ENCODE assay signal across 1 cellular context in the genomic region with DNA sequence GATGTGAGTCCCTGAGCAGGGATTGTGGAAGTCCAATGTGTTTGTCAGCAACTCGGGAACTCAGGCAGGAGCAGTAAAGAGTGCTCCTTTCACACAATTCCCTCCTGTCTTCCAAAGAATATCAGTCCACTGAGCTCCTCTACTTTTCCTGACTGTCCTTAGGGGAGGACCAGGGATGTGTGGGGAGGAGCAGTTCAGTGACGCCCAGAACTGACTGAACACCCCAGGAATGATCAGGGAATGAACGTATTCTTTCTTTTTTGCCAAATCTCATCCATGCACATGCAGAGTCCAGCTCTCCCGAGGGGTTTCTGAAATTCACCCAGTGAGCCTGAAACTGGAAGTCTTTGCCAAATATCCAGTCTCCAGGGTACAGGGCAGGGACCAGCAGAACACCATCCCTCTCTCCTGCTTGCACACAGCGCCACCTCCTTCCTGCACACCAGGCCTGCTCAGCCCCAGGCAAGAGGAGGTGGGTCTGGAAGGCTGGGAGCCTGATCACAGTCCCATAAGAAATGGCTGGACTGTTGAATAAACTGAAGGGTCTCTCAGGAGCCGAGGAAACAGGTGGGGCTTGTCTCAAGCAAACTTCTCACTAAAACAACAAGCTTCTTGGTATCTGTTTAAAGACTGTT.
TF ChIP-seq lines count a peak whose summit lies in the region.

No MANE protein-coding gene starts in this region.

TF ChIP-seq in H1, 55 proteins besides CTCF, POLR2A, EP300 and RAD21:
- TF ChIP-seq KDM4A (IDR thresholded peaks at IDR 0.05; ENCODE audit: low read depth, low read length, severe bottlenecking) (no peak), RNF2 (IDR thresholded peaks at IDR 0.05; ENCODE audit: borderline replicate concordance, low read depth, low read length, missing control alignments, poor library complexity, severe bottlenecking) (no peak), GTF2F1 (IDR thresholded peaks at IDR 0.05; ENCODE audit: borderline replicate concordance, low read depth, low read length) (no peak), PHF8 (conservative IDR thresholded peaks at IDR 0.05; ENCODE audit: low read depth, low read length) (no peak)
- TF ChIP-seq, protein P1, sequence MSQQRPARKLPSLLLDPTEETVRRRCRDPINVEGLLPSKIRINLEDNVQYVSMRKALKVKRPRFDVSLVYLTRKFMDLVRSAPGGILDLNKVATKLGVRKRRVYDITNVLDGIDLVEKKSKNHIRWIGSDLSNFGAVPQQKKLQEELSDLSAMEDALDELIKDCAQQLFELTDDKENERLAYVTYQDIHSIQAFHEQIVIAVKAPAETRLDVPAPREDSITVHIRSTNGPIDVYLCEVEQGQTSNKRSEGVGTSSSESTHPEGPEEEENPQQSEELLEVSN (IDR thresholded peaks at IDR 0.05), result no peak
